Comparison of ENCODE assay signal across 23 cellular contexts in the genomic region with DNA sequence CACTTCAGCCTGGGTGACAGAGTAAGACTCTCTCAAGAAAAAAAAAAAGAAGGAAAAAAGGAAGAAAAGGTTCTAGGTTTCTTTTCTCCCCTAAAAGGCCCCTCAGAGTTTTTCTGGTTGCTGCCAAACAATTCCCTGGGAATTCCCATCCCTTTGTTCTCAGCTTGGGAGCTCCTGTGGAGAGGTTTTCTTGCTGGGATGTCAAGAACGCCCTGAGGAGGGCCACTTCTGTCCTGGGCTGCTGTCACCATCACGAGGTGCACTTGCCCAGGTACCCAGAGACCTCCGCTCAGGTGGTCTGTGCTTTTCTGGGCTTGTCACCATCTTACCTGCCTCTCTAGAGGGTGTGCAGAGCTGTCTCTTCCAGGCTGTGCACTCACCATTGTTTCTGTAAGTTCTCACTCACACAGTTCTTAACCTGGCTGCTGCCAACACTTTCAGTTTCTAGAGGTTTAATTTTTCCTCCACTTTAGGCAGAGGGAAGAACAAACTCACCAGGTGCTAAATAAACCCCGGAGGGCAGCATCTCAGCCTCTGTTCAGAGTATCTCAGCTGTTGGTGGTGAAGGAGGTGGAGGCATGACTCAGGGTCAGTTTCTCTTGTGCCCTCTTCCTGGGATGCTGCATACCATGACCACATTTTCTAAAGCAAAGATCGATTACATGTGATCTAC. TPM values are rescaled to one million over a fixed set of nuclear protein-coding genes. Genes with fewer than 3 reads are reported as not detected.
A peak's percentile ranks its signal among the peaks of the same experiment; 100 is the strongest.
DNase-seq lines count a peak whose midpoint lies in the region; ATAC-seq and TF ChIP-seq lines count a peak whose summit lies in the region.
"Had no signal": no experiment of that assay in that cellular context is flagged by ENCODE, and none has a peak within 500 bp of the region (broad histone marks: within the 10 kb centered on the region; RNA-seq: fewer than 3 reads in every experiment).

No MANE protein-coding gene starts in this region.

- H3K4me1 ChIP-seq in heart right ventricle, result peaks cover 0 to 66% (median 16%) of the 10 kb centered on the region in 9 donors
- peaks cover 21% of the 10 kb centered on the region for H3K4me1 ChIP-seq in testis

- POLR2A ChIA-PET in activated CD8-positive, alpha-beta T cell treated with anti-CD3 and anti-CD28 coated beads for 36 hours (lab: Charles Lee), result interaction anchor here (0.6 to 2.0 kb wide), 4 partner anchors 9 to 37 kb away, joined by 3 to 4 read pairs (median 3); a partner anchor contains a TSS

- H3K27ac ChIP-seq in heart right ventricle, result peak overlapping the region; percentile 86 to 99 (median 95)
- H3K27ac ChIP-seq in testis, result peak overlapping the region; percentile 8 to 62
- H3K27ac ChIP-seq: skin epidermis, transverse colon had no signal

- H3K27me3 Mint-ChIP-seq in activated CD8-positive, alpha-beta T cell treated with anti-CD3 and anti-CD28 coated beads for 36 hours, result peaks cover 6% of the 10 kb centered on the region
- peaks cover 6% of the 10 kb centered on the region for H3K27me3 Mint-ChIP-seq in memory B cell
- H3K27me3 Mint-ChIP-seq: CD4-positive, alpha-beta T cell had no signal

- H3K4me1 Mint-ChIP-seq in activated CD8-positive, alpha-beta T cell treated with anti-CD3 and anti-CD28 coated beads for 36 hours (ENCODE audit: low read depth), result peaks cover 10% of the 10 kb centered on the region
- peaks cover 3% of the 10 kb centered on the region for H3K4me1 Mint-ChIP-seq in memory B cell

- H3K4me3 Mint-ChIP-seq in activated CD8-positive, alpha-beta T cell treated with anti-CD3 and anti-CD28 coated beads for 36 hours, result no peak overlapping the region
- no peak overlapping the region for H3K4me3 Mint-ChIP-seq in memory B cell
- H3K4me3 Mint-ChIP-seq: CD4-positive, alpha-beta T cell; nephron progenitor cell; stimulated activated naive CD8-positive, alpha-beta T cell treated with anti-CD3 and anti-CD28 coated beads, Interleukin-15, Interleukin-2, amounts not matched to agents 100 ng/mL and 50 ng/mL, for 24 hours had no signal

- no peak overlapping the region for H3K27ac Mint-ChIP-seq in activated CD8-positive, alpha-beta T cell treated with anti-CD3 and anti-CD28 coated beads for 36 hours
- H3K27ac Mint-ChIP-seq in memory B cell, result no peak overlapping the region
- H3K27ac Mint-ChIP-seq: CD4-positive, alpha-beta T cell; nephron progenitor cell; stimulated activated naive CD8-positive, alpha-beta T cell treated with anti-CD3 and anti-CD28 coated beads, Interleukin-15, Interleukin-2, amounts not matched to agents 100 ng/mL and 50 ng/mL, for 24 hours had no signal

- H3K9me3 ChIP-seq in heart right ventricle, result no peaks in the 10 kb centered on the region
- H3K9me3 ChIP-seq in testis, result no peaks in the 10 kb centered on the region
- H3K9me3 ChIP-seq: transverse colon had no signal

- CTCF ChIA-PET in activated CD8-positive, alpha-beta T cell treated with anti-CD3 and anti-CD28 coated beads for 36 hours (lab: Charles Lee), result interaction anchor here (0.9 to 3.1 kb wide), 4 partner anchors 10 to 48 kb away, joined by 3 to 12 read pairs (median 6); a partner anchor contains a TSS

- TF ChIP-seq POLR2A in testis (IDR thresholded peaks at IDR 0.05), result no peak

- TF ChIP-seq CTCF in heart right ventricle (IDR thresholded peaks at IDR 0.05) (no peak), testis (IDR thresholded peaks at IDR 0.05) (no peak)
- no peak for TF ChIP-seq CTCF in activated CD8-positive, alpha-beta T cell treated with anti-CD3 and anti-CD28 coated beads for 36 hours (IDR thresholded peaks at IDR 0.05)

- H3K36me3 Mint-ChIP-seq in activated CD8-positive, alpha-beta T cell treated with anti-CD3 and anti-CD28 coated beads for 36 hours (ENCODE audit: low read depth), result no peaks in the 10 kb centered on the region
- H3K36me3 Mint-ChIP-seq in memory B cell, result no peaks in the 10 kb centered on the region

- no peaks in the 10 kb centered on the region for H3K9me3 Mint-ChIP-seq in activated CD8-positive, alpha-beta T cell treated with anti-CD3 and anti-CD28 coated beads for 36 hours
- H3K9me3 Mint-ChIP-seq in memory B cell, result no peaks in the 10 kb centered on the region
- H3K9me3 Mint-ChIP-seq: CD4-positive, alpha-beta T cell; nephron progenitor cell; stimulated activated naive CD8-positive, alpha-beta T cell treated with anti-CD3 and anti-CD28 coated beads, Interleukin-15, Interleukin-2, amounts not matched to agents 100 ng/mL and 50 ng/mL, for 24 hours had no signal

- intact Hi-C loops in heart right ventricle (cut with DNase I), result no loop called here
- intact Hi-C loops in cardiac septum (cut with DNase I), result no loop called here
- intact Hi-C loops in activated CD8-positive, alpha-beta T cell treated with anti-CD3 and anti-CD28 coated beads for 36 hours (cut with micrococcal nuclease), result no loop called here
- intact Hi-C loops in testis (cut with DNase I; ENCODE audit: low total_unique reads), result loop anchor here (10.0 kb wide), 1 partner anchor 446 kb away; a partner anchor contains a TSS

- ATAC-seq in heart right ventricle, result no peak
- ATAC-seq in activated CD8-positive, alpha-beta T cell treated with anti-CD3 and anti-CD28 coated beads for 36 hours, result peak; percentile 55
- ATAC-seq in memory B cell (ENCODE audit: low read depth), result peak; percentile 21
- ATAC-seq in GM21390 (IDR thresholded peaks at IDR 0.05; ENCODE audit: unreplicated experiment), result no peak

- 46 to 56% methylated on average over 5 of the region's 5 CpGs for WGBS in heart right ventricle, 2 donors
- 58 to 59% methylated on average over 5 of the region's 5 CpGs for WGBS in testis, 2 donors

- H3K36me3 ChIP-seq in heart right ventricle (peaks cover 0 to 10% (median 0%) of the 10 kb centered on the region in 9 donors), testis (ENCODE audit: low read depth, missing control alignments) (no peaks in the 10 kb centered on the region)
- H3K36me3 ChIP-seq: transverse colon had no signal

- no peaks in the 10 kb centered on the region for H3K27me3 ChIP-seq in heart right ventricle
- H3K27me3 ChIP-seq in testis, result no peaks in the 10 kb centered on the region
- H3K27me3 ChIP-seq: dorsolateral prefrontal cortex, transverse colon had no signal

- no peak for DNase-seq in heart right ventricle
- no peak for DNase-seq in cardiac septum (ENCODE audit: low spot score)
- peak; percentile 28 for DNase-seq in activated CD8-positive, alpha-beta T cell treated with anti-CD3 and anti-CD28 coated beads for 36 hours
- no peak for DNase-seq in memory B cell (ENCODE audit: low spot score in 2 of 2)
- DNase-seq in testis, result no peak
- DNase-seq in CD1c-positive myeloid dendritic cell (ENCODE audit: extremely low spot score), result no peak
- DNase-seq: activated effector memory CD4-positive, alpha-beta T cell treated with Interleukin-2 at 50 U/mL for 16 hours; caudate nucleus; CD4-positive, alpha-beta T cell; hypothalamus; KBM-7; mesenchymal stem cell; NCI-H1092; NCI-H2081 treated with DMSO at 0.1 percent for 48 hours; NCI-H446; nephron progenitor cell; stimulated activated CD4-positive, alpha-beta T cell treated with anti-CD3 and anti-CD28 coated beads, Interleukin-2, amount 100 ng/mL, for 24 hours; transverse colon had no signal

- H3K4me3 ChIP-seq in heart right ventricle (no peak overlapping the region), testis (no peak overlapping the region)
- H3K4me3 ChIP-seq: dorsolateral prefrontal cortex, skin epidermis, transverse colon had no signal

RNA-seq across cellular contexts. Expression of a gene that starts 2.4 kb away (rescaled TPM):
- total RNA-seq in heart right ventricle (1,000 to 10,000 TPM in 8 of 10 donors, 100 to 1,000 TPM in 2; 615 to 1,697 (median 1,335) TPM), cardiac septum (890 TPM), testis (1 to 10 TPM in 1 of 2 donors, not detected in 1; 1.4 TPM)
- polyA plus RNA-seq in heart right ventricle (1,000 to 10,000 TPM; 1,540 to 9,450 TPM), testis (ENCODE audit: insufficient read depth, low read depth, low replicate concordance) (14.9 TPM)
- total RNA-seq in activated CD8-positive, alpha-beta T cell treated with anti-CD3 and anti-CD28 coated beads for 36 hours, result not detected
- total RNA-seq: CD4-positive, alpha-beta T cell; kidney epithelial cell; transverse colon had no signal

RNA-seq across cellular contexts. Expression of a gene that starts 12.1 kb away (rescaled TPM):
- total RNA-seq in heart right ventricle (1 to 10 TPM; 1.9 to 5.4 (median 2.7) TPM), cardiac septum (1.9 TPM), testis (1 to 10 TPM; 2.4 to 3.7 TPM)
- polyA plus RNA-seq in heart right ventricle (1 to 10 TPM in 1 of 2 donors, under 1 TPM in 1; 0.22 to 1.5 TPM), testis (ENCODE audit: insufficient read depth, low read depth, low replicate concordance) (1.1 TPM)
- total RNA-seq in activated CD8-positive, alpha-beta T cell treated with anti-CD3 and anti-CD28 coated beads for 36 hours, result not detected

RNA-seq across cellular contexts. Expression of a gene that starts 28.8 kb away (rescaled TPM):
- total RNA-seq in heart right ventricle (1 to 10 TPM; 3.8 to 7.8 (median 6.4) TPM), cardiac septum (6.2 TPM), testis (10 to 100 TPM; 19.1 to 21.3 TPM)
- polyA plus RNA-seq in heart right ventricle (10 to 100 TPM in 1 of 2 donors, 1 to 10 TPM in 1; 8.4 to 11.9 TPM), testis (ENCODE audit: insufficient read depth, low read depth, low replicate concordance) (11.0 TPM)
- total RNA-seq in activated CD8-positive, alpha-beta T cell treated with anti-CD3 and anti-CD28 coated beads for 36 hours, result 10 to 100 TPM in 1 of 2 experiments, 1 to 10 TPM in 1; 8.2 to 10.0 TPM

RNA-seq across cellular contexts. Expression of a gene that starts 37.4 kb away (rescaled TPM):
- total RNA-seq in heart right ventricle, result under 1 TPM in 1 of 10 donors, not detected in 9; 0.39 TPM
- under 1 TPM in 1 of 2 donors, not detected in 1; 0.01 TPM for polyA plus RNA-seq in heart right ventricle
- not detected for total RNA-seq in cardiac septum
- not detected for total RNA-seq in activated CD8-positive, alpha-beta T cell treated with anti-CD3 and anti-CD28 coated beads for 36 hours
- under 1 TPM in 1 of 2 donors, not detected in 1; 0.19 TPM for total RNA-seq in testis
- polyA plus RNA-seq in testis (ENCODE audit: insufficient read depth, low read depth, low replicate concordance), result not detected
- total RNA-seq: CD4-positive, alpha-beta T cell; kidney epithelial cell had no signal

RNA-seq across cellular contexts. Expression of a gene that starts 41.4 kb away (rescaled TPM):
- total RNA-seq in heart right ventricle (10 to 100 TPM; 11.3 to 43.0 (median 16.7) TPM), cardiac septum (57.8 TPM), testis (10 to 100 TPM; 13.6 to 28.4 TPM)
- polyA plus RNA-seq in heart right ventricle (10 to 100 TPM; 20.8 to 37.3 TPM), testis (ENCODE audit: insufficient read depth, low read depth, low replicate concordance) (31.7 TPM)
- total RNA-seq in activated CD8-positive, alpha-beta T cell treated with anti-CD3 and anti-CD28 coated beads for 36 hours, result 1 to 10 TPM in 1 of 2 experiments, under 1 TPM in 1; 0.92 to 1.2 TPM

Comparison
In these comparisons a context has a peak if more than half of its experiments do, and no peak if none do; other contexts are left out.
1. ATAC-seq: peak in activated CD8-positive, alpha-beta T cell treated with anti-CD3 and anti-CD28 coated beads for 36 hours (single experiment) and memory B cell (single experiment); none in heart right ventricle (0 of 8) and GM21390 (single experiment).
2. RNA of a gene that starts 2.4 kb away (total RNA-seq): 615 to 1,697 TPM in heart right ventricle and 890 TPM in cardiac septum (single experiment); 1.4 TPM in testis and not detected in activated CD8-positive, alpha-beta T cell treated with anti-CD3 and anti-CD28 coated beads for 36 hours; every median in the first group is over 100 times any median in the second.